In genomic region chr10:100637785-100638184, GRCh38 we compare ENCODE assay signal across 10 cellular contexts.
DNase-seq lines count a peak whose midpoint lies in the region; ATAC-seq and TF ChIP-seq lines count a peak whose summit lies in the region.
"Had no signal": no experiment of that assay in that cellular context is flagged by ENCODE, and none has a peak within 500 bp of the region (broad histone marks: within the 10 kb centered on the region; RNA-seq: fewer than 3 reads in every experiment).

No MANE protein-coding gene starts in this region.

- TF ChIP-seq POLR2A in right lobe of liver (IDR thresholded peaks at IDR 0.05): no peak

- H3K4me3 Mint-ChIP-seq in HFFc6 (no peak overlapping the region), WTC11 (peak overlapping the region; percentile 29)

- H3K4me1 ChIP-seq in DND-41 (ENCODE audit: insufficient read depth, low read length) (no peaks in the 10 kb centered on the region), right lobe of liver (no peaks in the 10 kb centered on the region)

- H3K9me3 Mint-ChIP-seq in HFFc6: no peaks in the 10 kb centered on the region
- peaks cover 3% of the 10 kb centered on the region; the same call in 1 of the 2 replicates for H3K9me3 Mint-ChIP-seq in WTC11

- H3K27me3 ChIP-seq in DND-41 (ENCODE audit: insufficient read depth, low read length, poor library complexity) (peaks cover 26% of the 10 kb centered on the region), right lobe of liver (no peaks in the 10 kb centered on the region)

- no peaks in the 10 kb centered on the region for H4K20me1 ChIP-seq in DND-41 (ENCODE audit: insufficient read depth, low read length)

- no peak overlapping the region for H3K4me3 ChIP-seq in DND-41 (ENCODE audit: low read depth in 1 of 2, low read length in 2 of 2)
- no peak overlapping the region for H3K4me3 ChIP-seq in right lobe of liver
- H3K4me3 ChIP-seq: lung had no signal

- intact Hi-C loops in right lobe of liver (cut with DNase I): no loop called here

- H3K27ac Mint-ChIP-seq in HFFc6: no peak overlapping the region
- H3K27ac Mint-ChIP-seq in WTC11: no peak overlapping the region

- peak; percentile 9 for DNase-seq in DND-41
- peak; percentile 16 for DNase-seq in HFFc6
- peak; percentile 87 for DNase-seq in WTC11 (ENCODE audit: low spot score)
- DNase-seq in right lobe of liver: no peak
- DNase-seq in NCI-H446 (lab: John Stamatoyannopoulos, UW): no peak
- DNase-seq in amniotic stem cell (lab: John Stamatoyannopoulos, UW): no peak
- no peak for DNase-seq in NCI-H2171 (lab: John Stamatoyannopoulos, UW)
- DNase-seq: activated gamma-delta T cell treated with Interleukin-2 at 50 U/mL for 16 hours had no signal

- no peaks in the 10 kb centered on the region for H3K9me3 ChIP-seq in DND-41 (ENCODE audit: insufficient read depth, low read length, severe bottlenecking)
- no peaks in the 10 kb centered on the region for H3K9me3 ChIP-seq in right lobe of liver

- TF ChIP-seq CTCF in DND-41 (IDR thresholded peaks at IDR 0.05; ENCODE audit: borderline replicate concordance, extremely low read depth, low read length, poor library complexity, severe bottlenecking) (peak; percentile 56), HFFc6 (IDR thresholded peaks at IDR 0.05) (peak; percentile 74), WTC11 (IDR thresholded peaks at IDR 0.05) (peak; percentile 76), right lobe of liver (IDR thresholded peaks at IDR 0.05) (peak; percentile 24 to 44 (median 30))

- CTCF ChIA-PET in WTC11 (lab: Charles Lee): interaction anchor here (0.5 to 3.0 kb wide), 29 partner anchors 10 to 360 kb away, joined by 3 to 37 read pairs (median 4); partner anchors contain the start of gene HIF1AN

- H3K36me3 Mint-ChIP-seq in HFFc6 (ENCODE audit: low read depth) (no peaks in the 10 kb centered on the region), WTC11 (no peaks in the 10 kb centered on the region)

- 12% methylated on average over 3 of the region's 9 CpGs for WGBS in right lobe of liver (ENCODE audit: insufficient coverage, low coverage, low lambda C conversion rate, missing lambda C conversion rate)

- peaks cover 37% of the 10 kb centered on the region for H3K27me3 Mint-ChIP-seq in HFFc6 (ENCODE audit: insufficient read depth)
- H3K27me3 Mint-ChIP-seq in WTC11 (ENCODE audit: low read depth): peaks cover 14% of the 10 kb centered on the region

- no peak overlapping the region for H3K9ac ChIP-seq in DND-41 (ENCODE audit: low read depth, low read length)

- H3K36me3 ChIP-seq in DND-41 (ENCODE audit: insufficient read depth, low read length) (no peaks in the 10 kb centered on the region), right lobe of liver (no peaks in the 10 kb centered on the region)

- ATAC-seq in DND-41 (ENCODE audit: insufficient read depth, low read depth): 0 out of 3 replicates have a peak, but pooled peaks have one; percentile 49
- ATAC-seq in WTC11: peak; percentile 88
- ATAC-seq in right lobe of liver: peak; percentile 32 to 70 (median 53)
- no peak for ATAC-seq in GM19467 (IDR thresholded peaks at IDR 0.05; ENCODE audit: unreplicated experiment)

- H3K4me2 ChIP-seq in DND-41 (ENCODE audit: insufficient read depth, low read length): no peak overlapping the region

- H3K79me2 ChIP-seq in DND-41 (ENCODE audit: insufficient read depth, low read length): no peaks in the 10 kb centered on the region

- H3K27ac ChIP-seq in DND-41 (ENCODE audit: low read length) (no peak overlapping the region), right lobe of liver (no peak overlapping the region)

- no peak overlapping the region for H2AFZ ChIP-seq in DND-41 (ENCODE audit: low read depth, low read length)

- H3K4me1 Mint-ChIP-seq in HFFc6 (ENCODE audit: low read depth) (no peaks in the 10 kb centered on the region), WTC11 (peaks cover 35% of the 10 kb centered on the region)

- POLR2A ChIA-PET in WTC11 (lab: Charles Lee): no interaction called here

TF ChIP-seq in WTC11, 78 proteins besides CTCF, POLR2A, EP300 and RAD21 (continues in another document):
- TF ChIP-seq ATF6 (CRISPR knock-in tag; IDR thresholded peaks at IDR 0.05) (no peak), AR (CRISPR knock-in tag; IDR thresholded peaks at IDR 0.05) (no peak), SOX15 (CRISPR knock-in tag; IDR thresholded peaks at IDR 0.05) (no peak), NR1H2 (CRISPR knock-in tag; IDR thresholded peaks at IDR 0.05) (no peak), NFATC4 (CRISPR knock-in tag; IDR thresholded peaks at IDR 0.05) (no peak), ATF3 (CRISPR knock-in tag; conservative IDR thresholded peaks at IDR 0.05) (no peak), ELF4 (CRISPR knock-in tag; IDR thresholded peaks at IDR 0.05; ENCODE audit: low read depth) (no peak), NR3C1 (CRISPR knock-in tag; conservative IDR thresholded peaks at IDR 0.05; ENCODE audit: low read depth) (0 out of 2 replicates have a peak, but pooled peaks have one; percentile 51), AFF4 (CRISPR knock-in tag; IDR thresholded peaks at IDR 0.05; ENCODE audit: borderline replicate concordance) (no peak), TEAD4 (CRISPR knock-in tag; IDR thresholded peaks at IDR 0.05) (no peak)
- TF ChIP-seq, protein P1, sequence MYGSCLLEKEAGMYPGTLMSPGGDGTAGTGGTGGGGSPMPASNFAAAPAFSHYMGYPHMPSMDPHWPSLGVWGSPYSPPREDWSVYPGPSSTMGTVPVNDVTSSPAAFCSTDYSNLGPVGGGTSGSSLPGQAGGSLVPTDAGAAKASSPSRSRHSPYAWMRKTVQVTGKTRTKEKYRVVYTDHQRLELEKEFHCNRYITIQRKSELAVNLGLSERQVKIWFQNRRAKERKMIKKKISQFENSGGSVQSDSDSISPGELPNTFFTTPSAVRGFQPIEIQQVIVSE (CRISPR knock-in tag; IDR thresholded peaks at IDR 0.05; ENCODE audit: borderline replicate concordance): no peak

Comparison
In these comparisons a context has a peak if more than half of its experiments do, and no peak if none do; other contexts are left out.
1. DNase-seq: peak in DND-41 (single experiment), HFFc6 (single experiment) and WTC11 (single experiment); none in right lobe of liver (0 of 3), NCI-H446 (0 of 2), amniotic stem cell (single experiment) and NCI-H2171 (single experiment).
2. Peak in every context shown above with its lines, with median percentiles within 50 percentile points of each other: CTCF ChIP-seq.